Comparison of ENCODE assay signal across 8 cellular contexts in genomic region chr12:88579941-88580871, GRCh38. TPM values are rescaled to one million over a fixed set of nuclear protein-coding genes. Genes with fewer than 3 reads are reported as not detected.
A peak's percentile ranks its signal among the peaks of the same experiment; 100 is the strongest.
DNase-seq lines count a peak whose midpoint lies in the region; ATAC-seq and TF ChIP-seq lines count a peak whose summit lies in the region.

Gene KITLG, minus strand, starts transcription at chr12:88580471. Its CDS starts 193 bp downstream, at chr12:88580278.

- no peaks in the 10 kb centered on the region for H3K27me3 ChIP-seq in AG04450 (ENCODE audit: control insufficient read depth, insufficient read depth, low read length)
- peaks cover 0 to 5% of the 10 kb centered on the region in 2 donors for H3K27me3 ChIP-seq in naive thymus-derived CD4-positive, alpha-beta T cell (ENCODE audit: control insufficient read depth in 2 of 2, insufficient read depth in 2 of 2, low read length in 2 of 2)

- CTCF ChIA-PET in AG04450 (lab: Charles Lee): interaction anchor here (0.6 to 4.1 kb wide), 20 partner anchors 10 to 472 kb away, joined by 3 to 18 read pairs (median 3); no protein-coding TSS in a partner anchor
- CTCF ChIA-PET in naive thymus-derived CD4-positive, alpha-beta T cell (lab: Charles Lee): no interaction called here

- intact Hi-C loops in activated T-helper 2 cell treated with anti-CD3 and anti-CD28 coated beads, Interferon-gamma antibody, Interleukin-2, Interleukin-4, amounts not matched to agents 10 μg/mL and 5 μg/mL and 100 μg/mL, durations not matched to agents 14 hours and 24 hours and 36 hours (cut with micrococcal nuclease): loop anchor here (5.0 to 10.0 kb wide), 2 partner anchors 283 to 425 kb away; no protein-coding TSS in a partner anchor
- intact Hi-C loops in naive thymus-derived CD4-positive, alpha-beta T cell (cut with micrococcal nuclease): no loop called here

- H3K9me3 Mint-ChIP-seq in activated T-helper 2 cell treated with anti-CD3 and anti-CD28 coated beads, Interferon-gamma antibody, Interleukin-2, Interleukin-4, amounts not matched to agents 10 μg/mL and 5 μg/mL and 100 μg/mL, durations not matched to agents 14 hours and 24 hours and 36 hours: no peaks in the 10 kb centered on the region
- H3K9me3 Mint-ChIP-seq in naive thymus-derived CD4-positive, alpha-beta T cell: peaks cover 0 to 12% (median 3%) of the 10 kb centered on the region in 11 donors

- peak within 1 kb of the TSS; percentile 72 for H3K4me3 Mint-ChIP-seq in activated T-helper 2 cell treated with anti-CD3 and anti-CD28 coated beads, Interferon-gamma antibody, Interleukin-2, Interleukin-4, amounts not matched to agents 10 μg/mL and 5 μg/mL and 100 μg/mL, durations not matched to agents 14 hours and 24 hours and 36 hours (ENCODE audit: low read depth)
- H3K4me3 Mint-ChIP-seq in naive thymus-derived CD4-positive, alpha-beta T cell: peak within 1 kb of the TSS in 7 of 10 donors; percentile 8 to 71 (median 44)

- H3K36me3 ChIP-seq in naive thymus-derived CD4-positive, alpha-beta T cell (ENCODE audit: control insufficient read depth in 2 of 3, insufficient read depth in 3 of 3, low read length in 3 of 3): no peaks in the 10 kb centered on the region

- DNase-seq in AG04450 (ENCODE audit: low read depth, low spot score) (peak; percentile 77), NCI-H446 (lab: John Stamatoyannopoulos, UW) (peak; percentile 68 to 90), foreskin fibroblast (peak; percentile 87 to 97), ureter (ENCODE audit: low spot score) (peak; percentile 86)
- peak; percentile 9 for DNase-seq in activated T-helper 2 cell treated with anti-CD3 and anti-CD28 coated beads, Interferon-gamma antibody, Interleukin-2, Interleukin-4, amounts not matched to agents 10 μg/mL and 5 μg/mL and 100 μg/mL, durations not matched to agents 14 hours and 24 hours and 36 hours (ENCODE audit: low spot score)
- peak in 1 of 9 donors; percentile 42 for DNase-seq in naive thymus-derived CD4-positive, alpha-beta T cell

- H3K27me3 Mint-ChIP-seq in activated T-helper 2 cell treated with anti-CD3 and anti-CD28 coated beads, Interferon-gamma antibody, Interleukin-2, Interleukin-4, amounts not matched to agents 10 μg/mL and 5 μg/mL and 100 μg/mL, durations not matched to agents 14 hours and 24 hours and 36 hours (ENCODE audit: low read depth): peaks cover 57% of the 10 kb centered on the region
- H3K27me3 Mint-ChIP-seq in naive thymus-derived CD4-positive, alpha-beta T cell: peaks cover 30 to 63% (median 41%) of the 10 kb centered on the region in 5 donors

- H3K4me1 Mint-ChIP-seq in activated T-helper 2 cell treated with anti-CD3 and anti-CD28 coated beads, Interferon-gamma antibody, Interleukin-2, Interleukin-4, amounts not matched to agents 10 μg/mL and 5 μg/mL and 100 μg/mL, durations not matched to agents 14 hours and 24 hours and 36 hours (ENCODE audit: low read depth): peaks cover 7% of the 10 kb centered on the region
- peaks cover 4 to 11% (median 5%) of the 10 kb centered on the region in 7 donors for H3K4me1 Mint-ChIP-seq in naive thymus-derived CD4-positive, alpha-beta T cell

- POLR2A ChIA-PET in AG04450 (lab: Yijun Ruan, JAX): interaction anchor here (0.7 to 1.7 kb wide), 17 partner anchors 9 to 414 kb away, joined by 3 to 14 read pairs (median 4); no protein-coding TSS in a partner anchor
- POLR2A ChIA-PET in naive thymus-derived CD4-positive, alpha-beta T cell (lab: Charles Lee): no interaction called here

- peak; percentile 57 for TF ChIP-seq CTCF in AG04450 (IDR thresholded peaks at IDR 0.05; ENCODE audit: low read depth, low read length)
- TF ChIP-seq CTCF in foreskin fibroblast (IDR thresholded peaks at IDR 0.05; ENCODE audit: low read depth, low read length): peak; percentile 54

- peak within 1 kb of the TSS; percentile 68 for H3K27ac ChIP-seq in AG04450 (ENCODE audit: low read depth, low read length)
- no peak within 1 kb of the TSS for H3K27ac ChIP-seq in naive thymus-derived CD4-positive, alpha-beta T cell (ENCODE audit: low read depth, low read length)

- H3K36me3 Mint-ChIP-seq in activated T-helper 2 cell treated with anti-CD3 and anti-CD28 coated beads, Interferon-gamma antibody, Interleukin-2, Interleukin-4, amounts not matched to agents 10 μg/mL and 5 μg/mL and 100 μg/mL, durations not matched to agents 14 hours and 24 hours and 36 hours (ENCODE audit: low read depth): no peaks in the 10 kb centered on the region
- H3K36me3 Mint-ChIP-seq in naive thymus-derived CD4-positive, alpha-beta T cell: no peaks in the 10 kb centered on the region

- H3K27ac Mint-ChIP-seq in activated T-helper 2 cell treated with anti-CD3 and anti-CD28 coated beads, Interferon-gamma antibody, Interleukin-2, Interleukin-4, amounts not matched to agents 10 μg/mL and 5 μg/mL and 100 μg/mL, durations not matched to agents 14 hours and 24 hours and 36 hours: no peak within 1 kb of the TSS
- H3K27ac Mint-ChIP-seq in naive thymus-derived CD4-positive, alpha-beta T cell: no peak within 1 kb of the TSS

- H3K9me3 ChIP-seq in AG04450 (ENCODE audit: control insufficient read depth, insufficient read depth, low read length): no peaks in the 10 kb centered on the region; the same call in 1 of the 2 replicates
- H3K9me3 ChIP-seq in naive thymus-derived CD4-positive, alpha-beta T cell (ENCODE audit: control insufficient read depth in 2 of 3, low read length in 3 of 3): no peaks in the 10 kb centered on the region

- H3K4me3 ChIP-seq in AG04450 (ENCODE audit: low read depth, low read length): peak within 1 kb of the TSS; percentile 85
- H3K4me3 ChIP-seq in foreskin fibroblast (ENCODE audit: low read depth in 1 of 2, low read length in 2 of 2): peak within 1 kb of the TSS; percentile 95 to 97
- no peak within 1 kb of the TSS for H3K4me3 ChIP-seq in naive thymus-derived CD4-positive, alpha-beta T cell (ENCODE audit: low read length)

- no peaks in the 10 kb centered on the region for H3K4me1 ChIP-seq in naive thymus-derived CD4-positive, alpha-beta T cell (ENCODE audit: control insufficient read depth in 2 of 2, insufficient read depth in 2 of 2, low read length in 2 of 2)

- peak; percentile 75 for ATAC-seq in GM18909 (IDR thresholded peaks at IDR 0.05; ENCODE audit: poor library complexity, unreplicated experiment)
- peak; percentile 53 for ATAC-seq in HG03378 (IDR thresholded peaks at IDR 0.05; ENCODE audit: unreplicated experiment)
- ATAC-seq in naive thymus-derived CD4-positive, alpha-beta T cell: peak; percentile 44

RNA-seq across cellular contexts. Expression of gene KITLG, which starts in this region (rescaled TPM):
- 25.2 and 35.3 TPM in 2 replicates for polyA plus RNA-seq in AG04450 (2011; rRNA removed)
- 27.5 and 42.8 TPM in 2 replicates for polyA minus RNA-seq in AG04450 (2011; rRNA and poly(A)+ RNA removed)
- total RNA-seq in activated T-helper 2 cell treated with anti-CD3 and anti-CD28 coated beads, Interferon-gamma antibody, Interleukin-2, Interleukin-4, amounts not matched to agents 10 μg/mL and 5 μg/mL and 100 μg/mL, durations not matched to agents 14 hours and 24 hours and 36 hours: 0.39 and 0.51 TPM in 2 replicates
- total RNA-seq in naive thymus-derived CD4-positive, alpha-beta T cell: under 1 TPM in 2 of 5 experiments, not detected in 3; 0.05 to 0.24 TPM
- not detected for polyA plus RNA-seq in naive thymus-derived CD4-positive, alpha-beta T cell
- total RNA-seq in ureter: 17.2 TPM

Comparison
In these comparisons a context has a peak if more than half of its experiments do, and no peak if none do; other contexts are left out.
1. RNA of gene KITLG (total RNA-seq): 17.2 TPM in ureter (single experiment); 0.39 to 0.51 TPM in activated T-helper 2 cell treated with anti-CD3 and anti-CD28 coated beads, Interferon-gamma antibody, Interleukin-2, Interleukin-4, amounts not matched to agents 10 μg/mL and 5 μg/mL and 100 μg/mL, durations not matched to agents 14 hours and 24 hours and 36 hours and 0.05 to 0.24 TPM in naive thymus-derived CD4-positive, alpha-beta T cell; every median in the first group is over 10 times any median in the second.
2. RNA of gene KITLG (polyA plus RNA-seq): 25.2 to 35.3 TPM in AG04450; not detected in naive thymus-derived CD4-positive, alpha-beta T cell; every median in the first group is over 10 times any median in the second.
3. Peak in DNase-seq in activated T-helper 2 cell treated with anti-CD3 and anti-CD28 coated beads, Interferon-gamma antibody, Interleukin-2, Interleukin-4, amounts not matched to agents 10 μg/mL and 5 μg/mL and 100 μg/mL, durations not matched to agents 14 hours and 24 hours and 36 hours; RNA of the gene not detected or under 1 TPM.
4. Peak in ATAC-seq in naive thymus-derived CD4-positive, alpha-beta T cell; RNA of the gene not detected or under 1 TPM.
5. Peak in every context shown above with its lines, with median percentiles within 50 percentile points of each other: ATAC-seq.